Comparison of ENCODE assay signal across 8 cellular contexts in the genomic region with DNA sequence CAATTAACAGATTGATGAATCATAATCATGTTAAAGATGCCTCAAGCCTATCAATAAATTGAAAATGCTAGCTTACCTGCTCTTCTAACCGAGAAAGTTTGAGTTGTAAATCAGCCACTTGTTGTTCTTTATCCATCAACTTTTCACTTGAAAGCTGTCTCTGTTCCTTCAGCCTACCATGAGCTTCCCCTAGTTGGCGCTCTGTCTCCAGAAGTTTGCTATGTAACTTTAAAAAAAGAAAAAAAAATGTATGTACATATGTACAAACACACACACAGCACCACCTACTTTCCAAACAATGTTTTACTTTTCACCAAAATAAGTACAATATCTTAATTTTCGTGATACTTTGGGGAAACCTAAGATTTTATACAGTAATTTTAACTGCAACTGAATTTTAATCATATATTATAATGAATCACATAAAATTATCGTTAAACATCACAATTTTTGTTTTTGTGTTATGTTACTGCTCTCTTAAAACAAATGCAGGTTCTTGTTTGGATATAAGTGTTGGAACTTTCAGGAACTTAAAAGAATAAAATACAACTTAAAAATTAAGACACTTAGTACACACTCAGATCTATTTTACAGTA.
DNase-seq lines count a peak whose midpoint lies in the region; ATAC-seq and TF ChIP-seq lines count a peak whose summit lies in the region.

No MANE protein-coding gene starts in this region.

- H3K9me3 Mint-ChIP-seq in activated naive CD8-positive, alpha-beta T cell treated with anti-CD3 and anti-CD28 coated beads for 36 hours, result no peaks in the 10 kb centered on the region

- TF ChIP-seq POLR2A in tibial nerve (IDR thresholded peaks at IDR 0.05) (no peak), thyroid gland (IDR thresholded peaks at IDR 0.05) (no peak)

- ATAC-seq in HG02623 (IDR thresholded peaks at IDR 0.05; ENCODE audit: unreplicated experiment), result no peak

- no peaks in the 10 kb centered on the region for H3K9me3 ChIP-seq in tibial nerve
- H3K9me3 ChIP-seq in thyroid gland, result no peaks in the 10 kb centered on the region

- H3K27ac ChIP-seq in tibial nerve (no peak overlapping the region), thyroid gland (no peak overlapping the region)

- H3K27me3 Mint-ChIP-seq in activated naive CD8-positive, alpha-beta T cell treated with anti-CD3 and anti-CD28 coated beads for 36 hours, result no peaks in the 10 kb centered on the region

- peaks cover 26% of the 10 kb centered on the region for H3K36me3 Mint-ChIP-seq in activated naive CD8-positive, alpha-beta T cell treated with anti-CD3 and anti-CD28 coated beads for 36 hours

- H3K27ac Mint-ChIP-seq in activated naive CD8-positive, alpha-beta T cell treated with anti-CD3 and anti-CD28 coated beads for 36 hours, result no peak overlapping the region

- in situ Hi-C loops in GM13976 (cut with MboI; ENCODE audit: low sequenced_read_pairs, unreplicated experiment), result no loop called here

- 68 to 73% methylated on average over 4 of the region's 4 CpGs for WGBS in tibial nerve, 2 donors
- WGBS in thyroid gland, 2 donors, result 78 to 85% methylated on average over 4 of the region's 4 CpGs

- H3K4me3 Mint-ChIP-seq in activated naive CD8-positive, alpha-beta T cell treated with anti-CD3 and anti-CD28 coated beads for 36 hours, result no peak overlapping the region

- H3K36me3 ChIP-seq in tibial nerve, result peaks cover 0 to 54% (median 0%) of the 10 kb centered on the region in 3 donors
- H3K36me3 ChIP-seq in thyroid gland, result peaks cover 4 to 5% of the 10 kb centered on the region in 2 donors

- H3K4me1 Mint-ChIP-seq in activated naive CD8-positive, alpha-beta T cell treated with anti-CD3 and anti-CD28 coated beads for 36 hours, result peaks cover 2% of the 10 kb centered on the region

- intact Hi-C loops in thyroid gland (cut with DNase I), result no loop called here

- H3K4me3 ChIP-seq in AG09309 (ENCODE audit: control insufficient read depth, low read depth, low read length) (no peak overlapping the region), tibial nerve (no peak overlapping the region), thyroid gland (replicated peaks in 1 of 3) (no peak overlapping the region)

- H3K4me1 ChIP-seq in tibial nerve (no peaks in the 10 kb centered on the region), thyroid gland (no peaks in the 10 kb centered on the region)

- DNase-seq in AG09309 (ENCODE audit: low read depth), result no peak
- DNase-seq in GM13976 (ENCODE audit: low spot score), result peak; percentile 52
- DNase-seq in NCI-H69 (lab: John Stamatoyannopoulos, UW), result peak; percentile 62
- peak; percentile 15 for DNase-seq in activated naive CD8-positive, alpha-beta T cell treated with anti-CD3 and anti-CD28 coated beads for 36 hours
- DNase-seq in islet precursor cell, result peak; percentile 64
- peak in 1 of 2 donors; percentile 16 for DNase-seq in tibial nerve (ENCODE audit: low spot score in 2 of 2)
- DNase-seq in thyroid gland, result no peak

- no peak for TF ChIP-seq EP300 in tibial nerve (IDR thresholded peaks at IDR 0.05)

- H3K27me3 ChIP-seq in tibial nerve (no peaks in the 10 kb centered on the region), thyroid gland (no peaks in the 10 kb centered on the region)

- TF ChIP-seq CTCF in AG09309 (IDR thresholded peaks at IDR 0.05; ENCODE audit: control insufficient read depth, insufficient read depth, low read depth, low read length, missing control alignments), result peak; percentile 83
- peak; percentile 17 for TF ChIP-seq CTCF in GM13976 (IDR thresholded peaks at IDR 0.05; ENCODE audit: borderline replicate concordance, control extremely low read depth, extremely low read depth, insufficient read depth, missing control alignments)
- TF ChIP-seq CTCF in tibial nerve (IDR thresholded peaks at IDR 0.05), result peak in 4 of 5 experiments; percentile 14 to 37 (median 26)
- TF ChIP-seq CTCF in thyroid gland (IDR thresholded peaks at IDR 0.05), result peak in 2 of 6 experiments; percentile 29 to 53

Comparison
In these comparisons a context has a peak if more than half of its experiments do, and no peak if none do; other contexts are left out.
1. DNase-seq: peak in GM13976 (single experiment), NCI-H69 (single experiment), activated naive CD8-positive, alpha-beta T cell treated with anti-CD3 and anti-CD28 coated beads for 36 hours (single experiment) and islet precursor cell (single experiment); none in AG09309 (single experiment) and thyroid gland (0 of 2).